In the genomic region with DNA sequence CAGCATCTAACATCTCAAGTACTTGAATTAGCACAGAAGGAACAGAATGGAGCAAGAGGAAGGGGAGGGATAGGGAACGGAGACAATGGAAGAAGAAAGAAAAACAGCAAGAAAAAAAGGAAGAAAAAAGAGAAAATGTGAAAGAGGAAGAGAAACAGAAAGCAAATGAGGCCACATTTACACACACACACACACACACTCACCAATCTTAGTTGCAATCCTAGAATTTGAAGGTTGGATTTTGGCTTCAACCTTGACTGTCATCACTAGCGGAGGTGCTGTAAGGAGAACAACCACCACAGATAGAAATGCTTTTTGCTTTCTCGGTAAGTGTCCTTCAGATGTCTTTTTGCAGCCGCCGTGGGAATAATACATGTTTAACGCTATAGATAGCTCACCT, we compare ENCODE assay signal across 17 cellular contexts.
"Had no signal": no experiment of that assay in that cellular context is flagged by ENCODE, and none has a peak within 500 bp of the region (broad histone marks: within the 10 kb centered on the region; RNA-seq: fewer than 3 reads in every experiment).

No MANE protein-coding gene starts in this region.

- H3K27me3 ChIP-seq: ascending aorta, colonic mucosa, sigmoid colon, upper lobe of right lung had no signal

- H3K9me3 ChIP-seq: ascending aorta, colonic mucosa, lower lobe of right lung, sigmoid colon, upper lobe of right lung had no signal

- ATAC-seq: lower lobe of right lung; stimulated activated memory B cell treated with anti-CD40 and anti-IgM and Interleukin-4, amounts not matched to agents 10 μg/mL and 1 μg/mL and 100 μg/mL, for 72 hours; upper lobe of right lung had no signal

- H3K4me3 ChIP-seq: ascending aorta, colonic mucosa, lower lobe of right lung, sigmoid colon, upper lobe of right lung had no signal

- DNase-seq: activated CD4-positive, alpha-beta T cell treated with anti-CD3 and anti-CD28 coated beads for 1 hour; activated CD4-positive, alpha-beta T cell treated with anti-CD3 and anti-CD28 coated beads, Interleukin-2, amount 50 U/mL, for 4 hours; activated gamma-delta T cell; colonic mucosa; foreskin melanocyte; glutamatergic neuron; hippocampal formation; lower lobe of right lung; nephron progenitor cell; occipital lobe; posterior cingulate gyrus; sigmoid colon; stimulated activated CD4-positive, alpha-beta T cell treated with anti-CD3 and anti-CD28 coated beads, Interleukin-4, amount 100 ng/mL, for 24 hours; upper lobe of right lung had no signal

- H3K27ac ChIP-seq: ascending aorta, colonic mucosa, lower lobe of right lung, sigmoid colon, upper lobe of right lung, VCaP had no signal

- H3K4me1 ChIP-seq: ascending aorta, colonic mucosa, lower lobe of right lung, sigmoid colon, upper lobe of right lung had no signal

- H3K36me3 ChIP-seq: ascending aorta, colonic mucosa, lower lobe of right lung, sigmoid colon, upper lobe of right lung had no signal
